In the genomic region with DNA sequence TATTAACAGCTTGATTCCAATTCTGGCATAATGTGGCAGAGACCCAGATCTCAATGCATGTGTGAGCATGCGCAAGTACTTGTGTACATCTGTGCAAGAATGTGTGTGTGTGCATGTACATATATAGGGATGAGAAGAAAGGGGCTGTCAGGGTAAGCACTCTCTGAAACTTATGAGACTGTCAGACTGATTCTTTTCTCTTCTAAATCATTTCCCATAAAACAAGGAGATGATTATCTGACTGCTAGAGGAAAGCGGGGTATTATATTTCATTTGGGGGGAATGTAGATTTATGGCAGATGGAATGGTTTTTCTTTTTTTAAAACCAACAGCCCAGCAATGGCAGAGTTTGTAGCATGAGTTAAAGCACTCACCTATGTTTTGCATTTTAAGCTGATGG, we compare ENCODE assay signal across 27 cellular contexts.
"Had no signal": no experiment of that assay in that cellular context is flagged by ENCODE, and none has a peak within 500 bp of the region (broad histone marks: within the 10 kb centered on the region; RNA-seq: fewer than 3 reads in every experiment).

No MANE protein-coding gene starts in this region.

- ATAC-seq: activated CD8-positive, alpha-beta T cell treated with anti-CD3 and anti-CD28 coated beads for 36 hours; activated naive CD4-positive, alpha-beta T cell treated with anti-CD3 and anti-CD28 coated beads, Interleukin-2, amount 50 U/mL, for 72 hours; activated T-cell treated with anti-CD3 and anti-CD28 coated beads, Interleukin-2, amount 50 U/mL, for 72 hours; activated T-helper 17 cell treated with anti-CD3 and anti-CD28 coated beads, Interleukin-2, amount 50 U/mL, for 72 hours; body of pancreas; Panc1 had no signal

- H3K9me3 ChIP-seq: adrenal gland, body of pancreas, breast epithelium, SJCRH30, SK-N-SH had no signal

- H3K27ac ChIP-seq: adrenal gland, body of pancreas, breast epithelium, SJCRH30 had no signal

- DNase-seq: activated CD4-positive, alpha-beta T cell treated with anti-CD3 and anti-CD28 coated beads, Interleukin-2, amount 10 ng/mL, durations not matched to agents 24 days and 14 days; activated CD4-positive, alpha-beta T cell treated with anti-CD3 and anti-CD28 coated beads, Interleukin-2, amount 50 U/mL, for 4 hours; activated CD8-positive, alpha-beta T cell treated with anti-CD3 and anti-CD28 coated beads for 36 hours; activated gamma-delta T cell; activated naive CD4-positive, alpha-beta T cell treated with Interleukin-2 at 50 U/mL for 16 hours; activated T-cell treated with anti-CD3 and anti-CD28 coated beads, Interleukin-2, amount 50 U/mL, for 1 hour; activated T-cell treated with anti-CD3 and anti-CD28 coated beads, Interleukin-2, amount 50 U/mL, for 72 hours; adrenal gland; body of pancreas; Karpas-422; NCI-H1048; NCI-H1105 treated with DMSO at 0.1 percent for 48 hours; NCI-H1436; NCI-H1694; NCI-H1930; NCI-H2081 treated with DMSO at 0.1 percent for 48 hours; NCI-H345; NCI-H524 treated with DMSO at 0.1 percent for 48 hours; SHP77; SJCRH30; SK-N-SH had no signal

- H3K27me3 ChIP-seq: adrenal gland, body of pancreas, breast epithelium, SJCRH30 had no signal

- H3K4me1 ChIP-seq: adrenal gland, body of pancreas, breast epithelium, SJCRH30 had no signal

- H3K27ac Mint-ChIP-seq: activated CD4-positive, alpha-beta T cell treated with anti-CD3 and anti-CD28 coated beads, Interleukin-2, amount 10 ng/mL, durations not matched to agents 24 days and 14 days; activated CD8-positive, alpha-beta T cell treated with anti-CD3 and anti-CD28 coated beads for 36 hours; activated naive CD4-positive, alpha-beta T cell treated with anti-CD3 and anti-CD28 coated beads, Interleukin-2, amount 50 U/mL, for 72 hours; activated T-cell treated with anti-CD3 and anti-CD28 coated beads, Interleukin-2, amount 50 U/mL, for 72 hours; activated T-helper 17 cell treated with anti-CD3 and anti-CD28 coated beads, Interleukin-2, amount 50 U/mL, for 72 hours; T-helper 1 cell treated with Interleukin-12 subunit alpha and Interleukin-12 subunit beta and Interleukin-4 antibody, amounts not matched to agents 30 μg/mL and 1 μg/mL, for 36 hours; T-helper 2 cell treated with Interferon-gamma antibody and Interleukin-4, amounts not matched to agents 5 μg/mL and 100 μg/mL, for 36 hours had no signal

- H3K36me3 ChIP-seq: adrenal gland, breast epithelium, SJCRH30 had no signal

- H3K4me1 Mint-ChIP-seq: activated CD4-positive, alpha-beta T cell treated with anti-CD3 and anti-CD28 coated beads, Interleukin-2, amount 10 ng/mL, durations not matched to agents 24 days and 14 days; activated T-helper 17 cell treated with anti-CD3 and anti-CD28 coated beads, Interleukin-2, amount 50 U/mL, for 72 hours had no signal

- H3K36me3 Mint-ChIP-seq: activated naive CD4-positive, alpha-beta T cell treated with anti-CD3 and anti-CD28 coated beads, Interleukin-2, amount 50 U/mL, for 72 hours had no signal

- H3K27me3 Mint-ChIP-seq: activated CD4-positive, alpha-beta T cell treated with anti-CD3 and anti-CD28 coated beads, Interleukin-2, amount 10 ng/mL, durations not matched to agents 24 days and 14 days; activated CD8-positive, alpha-beta T cell treated with anti-CD3 and anti-CD28 coated beads for 36 hours; activated T-helper 17 cell treated with anti-CD3 and anti-CD28 coated beads, Interleukin-2, amount 50 U/mL, for 72 hours had no signal

- H3K4me3 Mint-ChIP-seq: activated CD4-positive, alpha-beta T cell treated with anti-CD3 and anti-CD28 coated beads, Interleukin-2, amount 10 ng/mL, durations not matched to agents 24 days and 14 days; activated CD8-positive, alpha-beta T cell treated with anti-CD3 and anti-CD28 coated beads for 36 hours; activated T-cell treated with anti-CD3 and anti-CD28 coated beads, Interleukin-2, amount 50 U/mL, for 72 hours; activated T-helper 17 cell treated with anti-CD3 and anti-CD28 coated beads, Interleukin-2, amount 50 U/mL, for 72 hours; T-helper 1 cell treated with Interleukin-12 subunit alpha and Interleukin-12 subunit beta and Interleukin-4 antibody, amounts not matched to agents 30 μg/mL and 1 μg/mL, for 36 hours; T-helper 2 cell treated with Interferon-gamma antibody and Interleukin-4, amounts not matched to agents 5 μg/mL and 100 μg/mL, for 36 hours had no signal

- H3K4me3 ChIP-seq: adrenal gland, body of pancreas, breast epithelium, SJCRH30 had no signal

- H3K9me3 Mint-ChIP-seq: activated CD4-positive, alpha-beta T cell treated with anti-CD3 and anti-CD28 coated beads, Interleukin-2, amount 10 ng/mL, durations not matched to agents 24 days and 14 days; activated naive CD4-positive, alpha-beta T cell treated with anti-CD3 and anti-CD28 coated beads, Interleukin-2, amount 50 U/mL, for 72 hours; activated T-cell treated with anti-CD3 and anti-CD28 coated beads, Interleukin-2, amount 50 U/mL, for 72 hours; T-helper 1 cell treated with Interleukin-12 subunit alpha and Interleukin-12 subunit beta and Interleukin-4 antibody, amounts not matched to agents 30 μg/mL and 1 μg/mL, for 36 hours; T-helper 2 cell treated with Interferon-gamma antibody and Interleukin-4, amounts not matched to agents 5 μg/mL and 100 μg/mL, for 36 hours had no signal
